1 cellular context compared by ENCODE assay signal in the genomic region with DNA sequence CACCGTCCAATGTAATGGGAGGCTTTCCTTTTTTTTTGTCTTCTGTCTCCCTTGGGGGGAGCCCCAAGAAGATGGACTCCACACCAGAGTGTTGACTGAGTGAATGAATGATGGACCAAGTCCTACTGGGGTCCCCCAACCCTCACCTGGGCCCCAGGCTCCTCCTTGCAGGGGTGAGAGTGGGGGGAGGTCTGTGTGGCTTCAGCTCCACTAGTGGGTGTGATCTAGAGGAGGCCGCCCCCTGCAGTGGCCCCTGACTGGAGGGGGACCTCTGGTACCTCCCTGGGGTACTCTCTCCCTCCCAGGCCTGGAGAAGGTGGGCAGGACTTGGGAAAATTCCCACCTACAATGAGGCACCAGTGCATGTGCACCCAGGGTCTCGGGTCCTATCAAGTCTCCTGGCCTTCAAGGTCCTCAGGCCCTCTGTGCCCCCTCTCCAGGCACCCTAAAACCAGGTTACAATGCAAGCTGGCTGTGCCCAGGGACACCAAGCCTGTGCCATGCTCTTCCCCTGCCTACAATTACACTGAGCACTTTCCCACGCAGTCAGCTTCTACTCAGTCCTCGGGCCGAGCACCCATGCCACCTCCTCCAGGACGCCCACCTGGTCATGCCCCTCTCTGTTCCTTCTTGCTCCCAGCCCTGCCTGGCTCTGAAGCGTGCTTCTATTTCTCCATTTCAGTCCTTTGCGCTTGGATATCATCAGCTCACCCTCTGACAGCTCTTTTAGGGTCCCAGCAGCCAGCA.
TF ChIP-seq lines count a peak whose summit lies in the region.

No MANE protein-coding gene starts in this region.

TF ChIP-seq in HepG2, 621 proteins besides CTCF, POLR2A, EP300 and RAD21:
- TF ChIP-seq, protein P1, sequence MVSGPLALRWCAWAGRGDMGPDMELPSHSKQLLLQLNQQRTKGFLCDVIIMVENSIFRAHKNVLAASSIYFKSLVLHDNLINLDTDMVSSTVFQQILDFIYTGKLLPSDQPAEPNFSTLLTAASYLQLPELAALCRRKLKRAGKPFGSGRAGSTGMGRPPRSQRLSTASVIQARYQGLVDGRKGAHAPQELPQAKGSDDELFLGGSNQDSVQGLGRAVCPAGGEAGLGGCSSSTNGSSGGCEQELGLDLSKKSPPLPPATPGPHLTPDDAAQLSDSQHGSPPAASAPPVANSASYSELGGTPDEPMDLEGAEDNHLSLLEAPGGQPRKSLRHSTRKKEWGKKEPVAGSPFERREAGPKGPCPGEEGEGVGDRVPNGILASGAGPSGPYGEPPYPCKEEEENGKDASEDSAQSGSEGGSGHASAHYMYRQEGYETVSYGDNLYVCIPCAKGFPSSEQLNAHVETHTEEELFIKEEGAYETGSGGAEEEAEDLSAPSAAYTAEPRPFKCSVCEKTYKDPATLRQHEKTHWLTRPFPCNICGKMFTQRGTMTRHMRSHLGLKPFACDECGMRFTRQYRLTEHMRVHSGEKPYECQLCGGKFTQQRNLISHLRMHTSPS (CRISPR knock-in tag; IDR thresholded peaks at IDR 0.05; ENCODE audit: low read depth): no peak
- TF ChIP-seq, protein P2, sequence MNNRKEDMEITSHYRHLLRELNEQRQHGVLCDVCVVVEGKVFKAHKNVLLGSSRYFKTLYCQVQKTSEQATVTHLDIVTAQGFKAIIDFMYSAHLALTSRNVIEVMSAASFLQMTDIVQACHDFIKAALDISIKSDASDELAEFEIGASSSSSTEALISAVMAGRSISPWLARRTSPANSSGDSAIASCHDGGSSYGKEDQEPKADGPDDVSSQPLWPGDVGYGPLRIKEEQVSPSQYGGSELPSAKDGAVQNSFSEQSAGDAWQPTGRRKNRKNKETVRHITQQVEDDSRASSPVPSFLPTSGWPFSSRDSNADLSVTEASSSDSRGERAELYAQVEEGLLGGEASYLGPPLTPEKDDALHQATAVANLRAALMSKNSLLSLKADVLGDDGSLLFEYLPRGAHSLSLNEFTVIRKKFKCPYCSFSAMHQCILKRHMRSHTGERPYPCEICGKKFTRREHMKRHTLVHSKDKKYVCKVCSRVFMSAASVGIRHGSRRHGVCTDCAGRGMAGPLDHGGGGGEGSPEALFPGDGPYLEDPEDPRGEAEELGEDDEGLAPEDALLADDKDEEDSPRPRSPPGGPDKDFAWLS (CRISPR knock-in tag; IDR thresholded peaks at IDR 0.05; ENCODE audit: borderline replicate concordance): no peak
- TF ChIP-seq BRCA1 (CRISPR knock-in tag; IDR thresholded peaks at IDR 0.05) (no peak), JDP2 (CRISPR knock-in tag; IDR thresholded peaks at IDR 0.05; ENCODE audit: borderline replicate concordance) (no peak), POLR2AphosphoS2 (IDR thresholded peaks at IDR 0.05; ENCODE audit: low read depth, low read length) (no peak), ZNF614 (CRISPR knock-in tag; IDR thresholded peaks at IDR 0.05; ENCODE audit: borderline replicate concordance) (no peak), TBL1XR1 (IDR thresholded peaks at IDR 0.05; ENCODE audit: borderline replicate concordance, low read length, partially characterized antibody) (no peak), ZMYM4 (CRISPR knock-in tag; IDR thresholded peaks at IDR 0.05) (no peak), AGO1 (IDR thresholded peaks at IDR 0.05; ENCODE audit: low read depth, low read length, poor library complexity, severe bottlenecking) (no peak)
- TF ChIP-seq, protein P3, sequence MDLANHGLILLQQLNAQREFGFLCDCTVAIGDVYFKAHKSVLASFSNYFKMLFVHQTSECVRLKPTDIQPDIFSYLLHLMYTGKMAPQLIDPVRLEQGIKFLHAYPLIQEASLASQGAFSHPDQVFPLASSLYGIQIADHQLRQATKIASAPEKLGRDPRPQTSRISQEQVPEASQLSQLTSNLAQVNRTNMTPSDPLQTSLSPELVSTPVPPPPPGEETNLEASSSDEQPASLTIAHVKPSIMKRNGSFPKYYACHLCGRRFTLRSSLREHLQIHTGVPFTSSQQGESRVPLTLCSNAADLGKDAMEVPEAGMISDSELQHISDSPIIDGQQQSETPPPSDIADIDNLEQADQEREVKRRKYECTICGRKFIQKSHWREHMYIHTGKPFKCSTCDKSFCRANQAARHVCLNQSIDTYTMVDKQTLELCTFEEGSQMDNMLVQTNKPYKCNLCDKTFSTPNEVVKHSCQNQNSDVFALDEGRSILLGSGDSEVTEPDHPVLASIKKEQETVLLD (CRISPR knock-in tag; IDR thresholded peaks at IDR 0.05; ENCODE audit: low read depth): no peak
- TF ChIP-seq, protein P4, sequence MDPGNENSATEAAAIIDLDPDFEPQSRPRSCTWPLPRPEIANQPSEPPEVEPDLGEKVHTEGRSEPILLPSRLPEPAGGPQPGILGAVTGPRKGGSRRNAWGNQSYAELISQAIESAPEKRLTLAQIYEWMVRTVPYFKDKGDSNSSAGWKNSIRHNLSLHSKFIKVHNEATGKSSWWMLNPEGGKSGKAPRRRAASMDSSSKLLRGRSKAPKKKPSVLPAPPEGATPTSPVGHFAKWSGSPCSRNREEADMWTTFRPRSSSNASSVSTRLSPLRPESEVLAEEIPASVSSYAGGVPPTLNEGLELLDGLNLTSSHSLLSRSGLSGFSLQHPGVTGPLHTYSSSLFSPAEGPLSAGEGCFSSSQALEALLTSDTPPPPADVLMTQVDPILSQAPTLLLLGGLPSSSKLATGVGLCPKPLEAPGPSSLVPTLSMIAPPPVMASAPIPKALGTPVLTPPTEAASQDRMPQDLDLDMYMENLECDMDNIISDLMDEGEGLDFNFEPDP (CRISPR knock-in tag; conservative IDR thresholded peaks at IDR 0.05): no peak
- TF ChIP-seq, protein P5, sequence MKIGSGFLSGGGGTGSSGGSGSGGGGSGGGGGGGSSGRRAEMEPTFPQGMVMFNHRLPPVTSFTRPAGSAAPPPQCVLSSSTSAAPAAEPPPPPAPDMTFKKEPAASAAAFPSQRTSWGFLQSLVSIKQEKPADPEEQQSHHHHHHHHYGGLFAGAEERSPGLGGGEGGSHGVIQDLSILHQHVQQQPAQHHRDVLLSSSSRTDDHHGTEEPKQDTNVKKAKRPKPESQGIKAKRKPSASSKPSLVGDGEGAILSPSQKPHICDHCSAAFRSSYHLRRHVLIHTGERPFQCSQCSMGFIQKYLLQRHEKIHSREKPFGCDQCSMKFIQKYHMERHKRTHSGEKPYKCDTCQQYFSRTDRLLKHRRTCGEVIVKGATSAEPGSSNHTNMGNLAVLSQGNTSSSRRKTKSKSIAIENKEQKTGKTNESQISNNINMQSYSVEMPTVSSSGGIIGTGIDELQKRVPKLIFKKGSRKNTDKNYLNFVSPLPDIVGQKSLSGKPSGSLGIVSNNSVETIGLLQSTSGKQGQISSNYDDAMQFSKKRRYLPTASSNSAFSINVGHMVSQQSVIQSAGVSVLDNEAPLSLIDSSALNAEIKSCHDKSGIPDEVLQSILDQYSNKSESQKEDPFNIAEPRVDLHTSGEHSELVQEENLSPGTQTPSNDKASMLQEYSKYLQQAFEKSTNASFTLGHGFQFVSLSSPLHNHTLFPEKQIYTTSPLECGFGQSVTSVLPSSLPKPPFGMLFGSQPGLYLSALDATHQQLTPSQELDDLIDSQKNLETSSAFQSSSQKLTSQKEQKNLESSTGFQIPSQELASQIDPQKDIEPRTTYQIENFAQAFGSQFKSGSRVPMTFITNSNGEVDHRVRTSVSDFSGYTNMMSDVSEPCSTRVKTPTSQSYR (CRISPR knock-in tag; IDR thresholded peaks at IDR 0.05; ENCODE audit: borderline replicate concordance): no peak
